Comparison of ENCODE assay signal across 14 cellular contexts in the genomic region with DNA sequence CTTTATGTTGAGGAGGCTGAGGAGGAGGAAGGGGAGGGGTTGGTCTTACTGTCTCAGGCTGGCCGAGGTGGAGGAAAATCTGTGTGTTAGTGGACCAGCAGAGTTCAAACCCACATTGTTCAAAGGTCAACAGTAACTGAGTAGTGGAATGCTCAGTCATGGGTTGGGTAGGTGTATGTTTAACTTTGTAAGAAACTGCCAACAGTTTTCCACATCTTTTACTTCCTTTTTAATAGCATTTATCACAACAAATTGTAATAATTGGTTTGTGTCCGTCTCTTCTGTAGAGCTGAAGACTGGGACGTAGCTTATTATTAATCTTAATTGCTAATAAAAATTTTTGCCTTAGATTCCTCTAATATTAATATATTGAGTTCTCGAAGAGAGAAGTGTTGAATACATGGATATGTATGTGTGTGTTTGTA.
"Had no signal": no experiment of that assay in that cellular context is flagged by ENCODE, and none has a peak within 500 bp of the region (broad histone marks: within the 10 kb centered on the region; RNA-seq: fewer than 3 reads in every experiment).

No MANE protein-coding gene starts in this region.

- ATAC-seq: activated CD8-positive, alpha-beta T cell treated with anti-CD3 and anti-CD28 coated beads, Interleukin-2, amount 10 ng/mL, durations not matched to agents 7 days and 5 days; activated naive CD8-positive, alpha-beta T cell treated with anti-CD3 and anti-CD28 coated beads, Interleukin-2, amount 50 U/mL, for 24 hours; effector memory CD8-positive, alpha-beta T cell; natural killer cell; stimulated activated naive CD8-positive, alpha-beta T cell treated with anti-CD3 and anti-CD28 coated beads, Interleukin-15, amount 100 ng/mL, for 72 hours had no signal

- H3K4me3 ChIP-seq: thoracic aorta had no signal

- FAIRE-seq: urothelium cell line had no signal

- H3K9me3 ChIP-seq: thoracic aorta had no signal

- H3K27ac ChIP-seq: thoracic aorta had no signal

- DNase-seq: activated CD4-positive, alpha-beta T cell treated with anti-CD3 and anti-CD28 coated beads for 4 hours; activated CD8-positive, alpha-beta T cell treated with anti-CD3 and anti-CD28 coated beads, Interleukin-2, amount 10 ng/mL, durations not matched to agents 7 days and 5 days; activated naive CD4-positive, alpha-beta T cell treated with Interleukin-2 at 50 U/mL for 16 hours; activated naive CD8-positive, alpha-beta T cell treated with anti-CD3 and anti-CD28 coated beads, Interleukin-2, amount 50 U/mL, for 24 hours; caudate nucleus; effector memory CD8-positive, alpha-beta T cell; erythroblast; hippocampal formation; kidney glomerular epithelial cell; natural killer cell; stimulated activated CD4-positive, alpha-beta T cell treated with anti-CD3 and anti-CD28 coated beads, Interleukin-4, amount 100 ng/mL, for 24 hours; stimulated activated naive CD8-positive, alpha-beta T cell treated with anti-CD3 and anti-CD28 coated beads, Interleukin-15, amount 100 ng/mL, for 72 hours had no signal
